Comparison of ENCODE assay signal across 1 cellular context in genomic region chr4:185642907-185643306, GRCh38.
TF ChIP-seq lines count a peak whose summit lies in the region.

No MANE protein-coding gene starts in this region.

TF ChIP-seq in WTC11, 78 proteins besides CTCF, POLR2A, EP300 and RAD21 (continued from another document):
- TF ChIP-seq HMGXB4 (CRISPR knock-in tag; IDR thresholded peaks at IDR 0.05) (no peak), ZBTB43 (CRISPR knock-in tag; IDR thresholded peaks at IDR 0.05) (no peak), GABPB1 (CRISPR knock-in tag; IDR thresholded peaks at IDR 0.05) (no peak), JAZF1 (CRISPR knock-in tag; IDR thresholded peaks at IDR 0.05) (no peak), CREB1 (CRISPR knock-in tag; IDR thresholded peaks at IDR 0.05) (no peak), USF2 (CRISPR knock-in tag; IDR thresholded peaks at IDR 0.05) (no peak), E2F5 (CRISPR knock-in tag; IDR thresholded peaks at IDR 0.05) (no peak), ZNF512 (CRISPR knock-in tag; IDR thresholded peaks at IDR 0.05; ENCODE audit: borderline replicate concordance) (no peak), ZBTB21 (CRISPR knock-in tag; IDR thresholded peaks at IDR 0.05; ENCODE audit: borderline replicate concordance) (no peak), ATF1 (CRISPR knock-in tag; IDR thresholded peaks at IDR 0.05) (no peak)
